In genomic region chr4:112765317-112765989, GRCh38 we compare ENCODE assay signal across 8 cellular contexts.
DNase-seq lines count a peak whose midpoint lies in the region; ATAC-seq and TF ChIP-seq lines count a peak whose summit lies in the region.

No MANE protein-coding gene starts in this region.

- peak; percentile 67 for ATAC-seq in GM18511 (IDR thresholded peaks at IDR 0.05; ENCODE audit: unreplicated experiment)
- peak; percentile 55 for ATAC-seq in HG03521 (IDR thresholded peaks at IDR 0.05; ENCODE audit: unreplicated experiment)
- ATAC-seq in foreskin keratinocyte: peak; percentile 12

- peak; percentile 42 for DNase-seq in AML-193 (lab: John Stamatoyannopoulos, UW)
- DNase-seq in SK-MEL-5 (ENCODE audit: low read depth, low spot score): peak; percentile 68
- no peak for DNase-seq in foreskin keratinocyte
- peak; percentile 45 for DNase-seq in superior temporal gyrus (ENCODE audit: extremely low spot score)
- DNase-seq in LoVo (ENCODE audit: low spot score): no peak
- no peak for DNase-seq in effector CD4-positive, alpha-beta T cell

- peaks cover 3% of the 10 kb centered on the region for H3K4me1 ChIP-seq in foreskin keratinocyte

- TF ChIP-seq CTCF in foreskin keratinocyte (conservative IDR thresholded peaks at IDR 0.05): peak; percentile 55

- no peaks in the 10 kb centered on the region for H3K27me3 ChIP-seq in foreskin keratinocyte

- no peak overlapping the region for H3K27ac ChIP-seq in foreskin keratinocyte

- in situ Hi-C loops in SK-MEL-5 (cut with HindIII; ENCODE audit: low pct_unique_long_range_greater_than_20kb, low sequenced_read_pairs): no loop called here

Comparison
In these comparisons a context has a peak if more than half of its experiments do, and no peak if none do; other contexts are left out.
1. DNase-seq: peak in AML-193 (2 of 2), SK-MEL-5 (single experiment) and superior temporal gyrus (single experiment); none in foreskin keratinocyte (0 of 2), LoVo (single experiment) and effector CD4-positive, alpha-beta T cell (single experiment).
2. ATAC-seq: peak in every context shown above with its lines; median percentile 67 in GM18511; 55 in HG03521; 12 in foreskin keratinocyte.